41 cellular contexts compared by ENCODE assay signal in the genomic region with DNA sequence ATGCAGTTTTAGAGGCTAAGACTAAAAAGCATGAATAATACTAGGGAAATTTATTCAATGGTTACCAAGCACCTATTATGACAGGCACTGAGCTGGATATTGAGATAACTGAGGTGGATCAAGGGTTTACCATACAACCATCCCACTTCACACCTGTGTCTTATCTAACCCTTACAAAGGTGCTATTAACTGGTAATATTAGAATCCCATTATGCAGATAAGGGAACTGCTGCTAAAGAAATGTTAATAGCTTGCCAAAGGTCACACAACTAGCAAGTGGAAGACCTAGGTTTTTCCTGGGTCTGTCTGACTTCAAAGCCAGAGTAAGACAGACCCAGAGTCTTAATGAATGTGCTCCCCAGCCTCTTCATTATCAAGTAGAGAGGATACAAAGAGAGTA. TPM values are rescaled to one million over a fixed set of nuclear protein-coding genes. Genes with fewer than 3 reads are reported as not detected.
"Had no signal": no experiment of that assay in that cellular context is flagged by ENCODE, and none has a peak within 500 bp of the region (broad histone marks: within the 10 kb centered on the region; RNA-seq: fewer than 3 reads in every experiment).

No MANE protein-coding gene starts in this region.

- FAIRE-seq: astrocyte, bronchial epithelial cell had no signal

- H3K27ac Mint-ChIP-seq: activated naive CD4-positive, alpha-beta T cell treated with anti-CD3 and anti-CD28 coated beads for 36 hours; activated naive CD4-positive, alpha-beta T cell treated with anti-CD3 and anti-CD28 coated beads, Interleukin-2, amount 10 ng/mL, durations not matched to agents 7 days and 5 days; activated naive CD4-positive, alpha-beta T cell treated with anti-CD3 and anti-CD28 coated beads, Interleukin-2, amount 50 U/mL, for 24 hours; activated naive CD4-positive, alpha-beta T cell treated with anti-CD3 and anti-CD28 coated beads, Interleukin-2, amount 50 U/mL, for 72 hours; activated naive CD8-positive, alpha-beta T cell; activated naive CD8-positive, alpha-beta T cell treated with anti-CD3 and anti-CD28 coated beads for 36 hours; activated naive CD8-positive, alpha-beta T cell treated with anti-CD3 and anti-CD28 coated beads, Interleukin-2, amount 10 ng/mL, durations not matched to agents 7 days and 5 days; activated naive CD8-positive, alpha-beta T cell treated with anti-CD3 and anti-CD28 coated beads, Interleukin-2, amount 50 U/mL, for 24 hours; activated T-cell treated with anti-CD3 and anti-CD28 coated beads, Interleukin-2, amount 50 U/mL, for 24 hours; activated T-cell treated with anti-CD3 and anti-CD28 coated beads, Interleukin-2, amount 50 U/mL, for 72 hours; activated T-helper 1 cell treated with anti-CD3 and anti-CD28 coated beads, Interleukin-12 subunit alpha, Interleukin-12 subunit beta, Interleukin-2, Interleukin-4 antibody, amounts not matched to agents 30 ng/mL and 10 ng/mL and 1 ng/mL, durations not matched to agents 14 hours and 24 hours and 36 hours; activated T-helper 17 cell treated with anti-CD3 and anti-CD28 coated beads, Interleukin-2, amount 50 U/mL, for 72 hours; activated T-helper 2 cell treated with anti-CD3 and anti-CD28 coated beads, Interferon-gamma antibody, Interleukin-2, Interleukin-4, amounts not matched to agents 10 μg/mL and 5 μg/mL and 100 μg/mL, durations not matched to agents 14 hours and 24 hours and 36 hours; brain had no signal

- H3K4me1 Mint-ChIP-seq: activated naive CD4-positive, alpha-beta T cell treated with anti-CD3 and anti-CD28 coated beads, Interleukin-2, amount 10 ng/mL, durations not matched to agents 7 days and 5 days; activated naive CD4-positive, alpha-beta T cell treated with anti-CD3 and anti-CD28 coated beads, Interleukin-2, amount 50 U/mL, for 24 hours; activated naive CD8-positive, alpha-beta T cell treated with anti-CD3 and anti-CD28 coated beads for 36 hours; activated naive CD8-positive, alpha-beta T cell treated with anti-CD3 and anti-CD28 coated beads, Interleukin-2, amount 10 ng/mL, durations not matched to agents 7 days and 5 days; activated naive CD8-positive, alpha-beta T cell treated with anti-CD3 and anti-CD28 coated beads, Interleukin-2, amount 50 U/mL, for 24 hours; activated T-helper 17 cell treated with anti-CD3 and anti-CD28 coated beads, Interleukin-2, amount 50 U/mL, for 72 hours; brain; central memory CD8-positive, alpha-beta T cell had no signal

- H3K9me3 Mint-ChIP-seq: activated naive CD4-positive, alpha-beta T cell treated with anti-CD3 and anti-CD28 coated beads for 36 hours; activated naive CD4-positive, alpha-beta T cell treated with anti-CD3 and anti-CD28 coated beads, Interleukin-2, amount 10 ng/mL, durations not matched to agents 7 days and 5 days; activated naive CD4-positive, alpha-beta T cell treated with anti-CD3 and anti-CD28 coated beads, Interleukin-2, amount 50 U/mL, for 24 hours; activated naive CD4-positive, alpha-beta T cell treated with anti-CD3 and anti-CD28 coated beads, Interleukin-2, amount 50 U/mL, for 72 hours; activated naive CD8-positive, alpha-beta T cell treated with anti-CD3 and anti-CD28 coated beads for 36 hours; activated naive CD8-positive, alpha-beta T cell treated with anti-CD3 and anti-CD28 coated beads, Interleukin-2, amount 50 U/mL, for 24 hours; activated T-cell treated with anti-CD3 and anti-CD28 coated beads, Interleukin-2, amount 50 U/mL, for 24 hours; activated T-cell treated with anti-CD3 and anti-CD28 coated beads, Interleukin-2, amount 50 U/mL, for 4 hours; activated T-helper 17 cell treated with anti-CD3 and anti-CD28 coated beads, Interleukin-2, amount 50 U/mL, for 72 hours; activated T-helper 2 cell treated with anti-CD3 and anti-CD28 coated beads, Interferon-gamma antibody, Interleukin-2, Interleukin-4, amounts not matched to agents 10 μg/mL and 5 μg/mL and 100 μg/mL, durations not matched to agents 14 hours and 24 hours and 36 hours; brain; central memory CD8-positive, alpha-beta T cell had no signal

- H3K36me3 ChIP-seq: adrenal gland, ascending aorta, brain microvascular endothelial cell, breast epithelium, cardiac muscle cell had no signal

- H3K27ac ChIP-seq: adrenal gland, ascending aorta, body of pancreas, brain microvascular endothelial cell, breast epithelium, cardiac muscle cell had no signal

- H3K27me3 Mint-ChIP-seq: activated naive CD8-positive, alpha-beta T cell; activated naive CD8-positive, alpha-beta T cell treated with anti-CD3 and anti-CD28 coated beads, Interleukin-2, amount 50 U/mL, for 24 hours; activated T-helper 17 cell treated with anti-CD3 and anti-CD28 coated beads, Interleukin-2, amount 50 U/mL, for 72 hours; brain had no signal

- DNase-seq: activated effector memory CD4-positive, alpha-beta T cell treated with anti-CD3 and anti-CD28 coated beads, Interleukin-2, amount 50 U/mL, for 16 hours; activated effector memory CD4-positive, alpha-beta T cell treated with Interleukin-2 at 50 U/mL for 16 hours; activated gamma-delta T cell; activated gamma-delta T cell treated with Interleukin-2 at 50 U/mL for 16 hours; activated naive CD4-positive, alpha-beta T cell; activated naive CD4-positive, alpha-beta T cell treated with anti-CD3 and anti-CD28 coated beads for 36 hours; activated naive CD4-positive, alpha-beta T cell treated with anti-CD3 and anti-CD28 coated beads, Interleukin-2, amount 10 ng/mL, durations not matched to agents 7 days and 5 days; activated naive CD4-positive, alpha-beta T cell treated with anti-CD3 and anti-CD28 coated beads, Interleukin-2, amount 50 U/mL, for 16 hours; activated naive CD4-positive, alpha-beta T cell treated with Interleukin-2 at 50 U/mL for 16 hours; activated naive CD8-positive, alpha-beta T cell treated with anti-CD3 and anti-CD28 coated beads for 36 hours; activated naive CD8-positive, alpha-beta T cell treated with anti-CD3 and anti-CD28 coated beads, Interleukin-2, amount 10 ng/mL, durations not matched to agents 7 days and 5 days; activated naive CD8-positive, alpha-beta T cell treated with anti-CD3 and anti-CD28 coated beads, Interleukin-2, amount 50 U/mL, for 24 hours; activated T-cell treated with anti-CD3 and anti-CD28 coated beads, Interleukin-2, amount 50 U/mL, for 1 hour; activated T-cell treated with anti-CD3 and anti-CD28 coated beads, Interleukin-2, amount 50 U/mL, for 24 hours; activated T-cell treated with anti-CD3 and anti-CD28 coated beads, Interleukin-2, amount 50 U/mL, for 4 hours; activated T-cell treated with anti-CD3 and anti-CD28 coated beads, Interleukin-2, amount 50 U/mL, for 48 hours; activated T-cell treated with anti-CD3 and anti-CD28 coated beads, Interleukin-2, amount 50 U/mL, for 72 hours; adrenal gland; amniotic stem cell; amygdala; anterior cingulate cortex; aorta; body of pancreas; brain microvascular endothelial cell; caudate nucleus; central memory CD4-positive, alpha-beta T cell; cerebellar nuclear complex had no signal

- H3K4me3 Mint-ChIP-seq: activated naive CD4-positive, alpha-beta T cell treated with anti-CD3 and anti-CD28 coated beads for 36 hours; activated naive CD4-positive, alpha-beta T cell treated with anti-CD3 and anti-CD28 coated beads, Interleukin-2, amount 10 ng/mL, durations not matched to agents 7 days and 5 days; activated naive CD4-positive, alpha-beta T cell treated with anti-CD3 and anti-CD28 coated beads, Interleukin-2, amount 50 U/mL, for 24 hours; activated naive CD8-positive, alpha-beta T cell; activated naive CD8-positive, alpha-beta T cell treated with anti-CD3 and anti-CD28 coated beads for 36 hours; activated naive CD8-positive, alpha-beta T cell treated with anti-CD3 and anti-CD28 coated beads, Interleukin-2, amount 10 ng/mL, durations not matched to agents 7 days and 5 days; activated naive CD8-positive, alpha-beta T cell treated with anti-CD3 and anti-CD28 coated beads, Interleukin-2, amount 50 U/mL, for 24 hours; activated T-cell treated with anti-CD3 and anti-CD28 coated beads, Interleukin-2, amount 50 U/mL, for 24 hours; activated T-cell treated with anti-CD3 and anti-CD28 coated beads, Interleukin-2, amount 50 U/mL, for 4 hours; activated T-cell treated with anti-CD3 and anti-CD28 coated beads, Interleukin-2, amount 50 U/mL, for 72 hours; activated T-helper 1 cell treated with anti-CD3 and anti-CD28 coated beads, Interleukin-12 subunit alpha, Interleukin-12 subunit beta, Interleukin-2, Interleukin-4 antibody, amounts not matched to agents 30 ng/mL and 10 ng/mL and 1 ng/mL, durations not matched to agents 14 hours and 24 hours and 36 hours; activated T-helper 17 cell treated with anti-CD3 and anti-CD28 coated beads, Interleukin-2, amount 50 U/mL, for 72 hours; brain; central memory CD8-positive, alpha-beta T cell had no signal

- H3K36me3 Mint-ChIP-seq: activated naive CD4-positive, alpha-beta T cell treated with anti-CD3 and anti-CD28 coated beads, Interleukin-2, amount 10 ng/mL, durations not matched to agents 7 days and 5 days; activated naive CD4-positive, alpha-beta T cell treated with anti-CD3 and anti-CD28 coated beads, Interleukin-2, amount 50 U/mL, for 24 hours; activated naive CD4-positive, alpha-beta T cell treated with anti-CD3 and anti-CD28 coated beads, Interleukin-2, amount 50 U/mL, for 72 hours; activated naive CD8-positive, alpha-beta T cell; activated naive CD8-positive, alpha-beta T cell treated with anti-CD3 and anti-CD28 coated beads for 36 hours; activated naive CD8-positive, alpha-beta T cell treated with anti-CD3 and anti-CD28 coated beads, Interleukin-2, amount 10 ng/mL, durations not matched to agents 7 days and 5 days; brain had no signal

- H3K4me3 ChIP-seq: adrenal gland, ascending aorta, body of pancreas, breast epithelium, cardiac muscle cell had no signal

- H3K27me3 ChIP-seq: adrenal gland, ascending aorta, body of pancreas, brain microvascular endothelial cell, breast epithelium, cardiac muscle cell had no signal

- H3K9me3 ChIP-seq: adrenal gland, ascending aorta, body of pancreas, breast epithelium had no signal

- H3K4me1 ChIP-seq: adrenal gland, ascending aorta, body of pancreas, breast epithelium had no signal

RNA-seq across cellular contexts. Expression of gene VSTM5, which starts 21.1 kb away (rescaled TPM):
- total RNA-seq: activated naive CD4-positive, alpha-beta T cell treated with anti-CD3 and anti-CD28 coated beads for 36 hours; activated naive CD4-positive, alpha-beta T cell treated with anti-CD3 and anti-CD28 coated beads, Interleukin-2, amount 50 U/mL, for 72 hours; activated naive CD8-positive, alpha-beta T cell treated with anti-CD3 and anti-CD28 coated beads for 36 hours; activated naive CD8-positive, alpha-beta T cell treated with anti-CD3 and anti-CD28 coated beads, Interleukin-2, amount 10 ng/mL, durations not matched to agents 7 days and 5 days; activated T-cell treated with anti-CD3 and anti-CD28 coated beads, Interleukin-2, amount 50 U/mL, for 4 hours; activated T-cell treated with anti-CD3 and anti-CD28 coated beads, Interleukin-2, amount 50 U/mL, for 72 hours; activated T-helper 1 cell treated with anti-CD3 and anti-CD28 coated beads, Interleukin-12 subunit alpha, Interleukin-12 subunit beta, Interleukin-2, Interleukin-4 antibody, amounts not matched to agents 30 ng/mL and 10 ng/mL and 1 ng/mL, durations not matched to agents 14 hours and 24 hours and 36 hours; activated T-helper 17 cell treated with anti-CD3 and anti-CD28 coated beads, Interleukin-2, amount 50 U/mL, for 72 hours; activated T-helper 2 cell treated with anti-CD3 and anti-CD28 coated beads, Interferon-gamma antibody, Interleukin-2, Interleukin-4, amounts not matched to agents 10 μg/mL and 5 μg/mL and 100 μg/mL, durations not matched to agents 14 hours and 24 hours and 36 hours; ascending aorta; body of pancreas; chondrocyte had no signal
- polyA plus RNA-seq: aorta, cardiac muscle cell had no signal
